ENCODE assay signal across 17 cellular contexts in the genomic region with DNA sequence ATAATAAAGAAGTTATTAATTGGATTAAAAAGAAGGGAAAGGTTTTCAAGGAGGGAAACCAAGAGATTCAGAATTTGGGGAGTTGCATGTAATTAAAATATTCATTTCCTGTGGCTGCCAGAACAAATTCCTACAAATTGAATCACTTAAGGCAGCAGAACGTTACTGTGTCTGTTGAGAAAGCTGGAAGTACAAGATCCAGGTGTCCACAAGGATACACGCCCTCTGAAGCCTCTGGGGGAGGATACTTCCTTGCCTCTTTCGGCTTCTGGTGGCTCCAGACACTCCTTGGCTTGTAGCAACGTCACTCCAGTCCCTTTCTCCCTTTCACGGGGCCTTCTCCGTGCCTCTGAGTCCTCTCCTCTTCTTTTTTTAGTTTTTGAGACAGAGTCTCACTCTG.
"Had no signal": no experiment of that assay in that cellular context is flagged by ENCODE, and none has a peak within 500 bp of the region (broad histone marks: within the 10 kb centered on the region; RNA-seq: fewer than 3 reads in every experiment).

No MANE protein-coding gene starts in this region.

- H3K27ac ChIP-seq: colonic mucosa, left ventricle myocardium inferior, thoracic aorta, upper lobe of right lung had no signal

- DNase-seq: activated CD4-positive, alpha-beta T cell treated with anti-CD3 and anti-CD28 coated beads, Interleukin-2, amount 10 ng/mL, durations not matched to agents 24 days and 14 days; activated CD8-positive, alpha-beta T cell treated with anti-CD3 and anti-CD28 coated beads, Interleukin-2, amount 10 ng/mL, durations not matched to agents 7 days and 5 days; activated naive CD4-positive, alpha-beta T cell treated with Interleukin-2 at 50 U/mL for 16 hours; activated naive CD8-positive, alpha-beta T cell treated with anti-CD3 and anti-CD28 coated beads, Interleukin-2, amount 10 ng/mL, durations not matched to agents 7 days and 5 days; activated T-cell treated with anti-CD3 and anti-CD28 coated beads, Interleukin-2, amount 50 U/mL, for 24 hours; amygdala; colonic mucosa; effector CD4-positive, alpha-beta T cell; esophagus squamous epithelium; head of caudate nucleus; left ventricle myocardium inferior; nephron progenitor cell; nucleus accumbens; retina; stimulated activated naive B cell treated with anti-CD40 and anti-IgM and Interleukin-4, amounts not matched to agents 10 μg/mL and 1 μg/mL and 100 μg/mL, for 72 hours; upper lobe of right lung had no signal

- H3K9me3 ChIP-seq: colonic mucosa, esophagus squamous epithelium, left ventricle myocardium inferior, thoracic aorta, upper lobe of right lung had no signal

- H3K4me1 ChIP-seq: colonic mucosa, left ventricle myocardium inferior, upper lobe of right lung had no signal

- H3K4me3 ChIP-seq: colonic mucosa, esophagus squamous epithelium, left ventricle myocardium inferior, thoracic aorta, upper lobe of right lung had no signal

- ATAC-seq: activated CD8-positive, alpha-beta T cell treated with anti-CD3 and anti-CD28 coated beads, Interleukin-2, amount 10 ng/mL, durations not matched to agents 7 days and 5 days; stimulated activated naive B cell treated with anti-CD40 and anti-IgM and Interleukin-4, amounts not matched to agents 10 μg/mL and 1 μg/mL and 100 μg/mL, for 72 hours; upper lobe of right lung had no signal

- H3K27me3 ChIP-seq: colonic mucosa, esophagus squamous epithelium, upper lobe of right lung had no signal

- H3K36me3 ChIP-seq: colonic mucosa, esophagus squamous epithelium, left ventricle myocardium inferior, thoracic aorta, upper lobe of right lung had no signal
